In the genomic region with DNA sequence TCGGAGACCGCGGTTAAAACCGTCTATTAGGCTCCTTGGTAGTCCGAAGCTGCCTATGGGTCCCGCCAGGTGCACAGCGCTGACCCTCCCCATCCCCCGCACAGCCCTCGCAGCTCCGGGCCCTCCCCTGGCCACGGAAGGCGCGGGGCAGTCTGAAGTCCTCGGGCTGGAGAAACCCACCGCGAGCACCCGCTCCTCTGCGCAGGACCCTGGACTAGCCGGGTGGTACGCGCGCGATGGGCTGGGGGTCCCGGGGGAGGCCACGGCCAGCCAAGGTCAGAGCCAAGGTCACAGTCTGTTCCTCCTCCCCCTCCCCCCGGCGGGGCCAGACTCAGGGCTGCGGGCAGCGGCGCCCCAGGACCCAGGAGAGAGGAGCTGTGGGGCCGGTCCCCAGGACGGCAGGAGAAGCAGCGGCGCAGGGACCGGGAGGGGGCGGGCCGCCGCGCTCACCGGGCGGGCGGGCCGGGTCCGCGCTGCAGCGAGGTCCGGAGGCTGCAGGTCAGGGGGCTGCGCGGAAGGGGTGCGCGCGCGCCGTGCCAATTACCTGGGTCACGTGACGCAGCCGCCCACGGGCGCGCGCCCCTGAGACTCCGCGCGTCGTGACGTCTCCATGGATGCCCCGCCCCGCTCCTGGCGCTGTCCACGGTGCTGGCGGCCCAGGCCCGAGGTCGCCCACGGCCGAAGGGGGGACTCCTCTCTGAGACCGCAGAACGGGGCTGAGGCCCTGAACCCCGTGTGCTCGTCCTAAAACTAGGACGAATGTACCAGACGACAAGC, we compare ENCODE assay signal across 8 cellular contexts. TPM values are rescaled to one million over a fixed set of nuclear protein-coding genes. Genes with fewer than 3 reads are reported as not detected.
DNase-seq lines count a peak whose midpoint lies in the region; ATAC-seq, FAIRE-seq and TF ChIP-seq lines count a peak whose summit lies in the region.

A gene (minus strand): TSS at position 535 of the 777 bp plus-strand sequence. CDS start 3,731 bp downstream, outside the sequence.

- CTCF ChIA-PET in AG04450 (lab: Charles Lee): no interaction called here
- CTCF ChIA-PET in activated naive CD4-positive, alpha-beta T cell treated with anti-CD3 and anti-CD28 coated beads, Interleukin-2, amount 10 ng/mL, durations not matched to agents 7 days and 5 days (lab: Charles Lee): no interaction called here

- no peak within 1 kb of the TSS for H3K27ac ChIP-seq in AG04450 (ENCODE audit: low read depth, low read length)

- peak; percentile 96 for FAIRE-seq in urothelium cell line (lab: Jason Lieb, UNC)

- POLR2A ChIA-PET in AG04450 (lab: Yijun Ruan, JAX): no interaction called here

- peak within 1 kb of the TSS; percentile 46 for H3K4me3 Mint-ChIP-seq in activated naive CD4-positive, alpha-beta T cell treated with anti-CD3 and anti-CD28 coated beads, Interleukin-2, amount 10 ng/mL, durations not matched to agents 7 days and 5 days

- no peaks in the 10 kb centered on the region for H3K9me3 Mint-ChIP-seq in activated naive CD4-positive, alpha-beta T cell treated with anti-CD3 and anti-CD28 coated beads, Interleukin-2, amount 10 ng/mL, durations not matched to agents 7 days and 5 days

- no peak for DNase-seq in AG04450 (ENCODE audit: low read depth, low spot score)
- DNase-seq in GM13977 (ENCODE audit: low spot score): peak; percentile 88
- peak; percentile 87 for DNase-seq in NCI-H69 (lab: John Stamatoyannopoulos, UW)
- DNase-seq in activated naive CD4-positive, alpha-beta T cell treated with anti-CD3 and anti-CD28 coated beads, Interleukin-2, amount 10 ng/mL, durations not matched to agents 7 days and 5 days: peak; percentile 74
- DNase-seq in germinal center (ENCODE audit: low spot score): peak; percentile 68
- DNase-seq in omental fat pad (ENCODE audit: low spot score): no peak
- DNase-seq in urothelium cell line (ENCODE audit: low spot score): peak; percentile 93

- H3K4me1 Mint-ChIP-seq in activated naive CD4-positive, alpha-beta T cell treated with anti-CD3 and anti-CD28 coated beads, Interleukin-2, amount 10 ng/mL, durations not matched to agents 7 days and 5 days: peaks cover 5% of the 10 kb centered on the region

- in situ Hi-C loops in GM13977 (cut with MboI; ENCODE audit: low pct_unique_long_range_greater_than_20kb, low sequenced_read_pairs, unreplicated experiment): no loop called here

- TF ChIP-seq CTCF in AG04450 (IDR thresholded peaks at IDR 0.05; ENCODE audit: low read depth, low read length) (no peak), GM13977 (IDR thresholded peaks at IDR 0.05; ENCODE audit: extremely low read depth, insufficient read depth, missing control alignments) (no peak), omental fat pad (IDR thresholded peaks at IDR 0.05) (no peak)

- H3K9me3 ChIP-seq in AG04450 (ENCODE audit: control insufficient read depth, insufficient read depth, low read length): peaks cover 3% of the 10 kb centered on the region; the same call in 1 of the 2 replicates

- peaks cover 2% of the 10 kb centered on the region for H3K27me3 ChIP-seq in AG04450 (ENCODE audit: control insufficient read depth, insufficient read depth, low read length)

- H3K36me3 Mint-ChIP-seq in activated naive CD4-positive, alpha-beta T cell treated with anti-CD3 and anti-CD28 coated beads, Interleukin-2, amount 10 ng/mL, durations not matched to agents 7 days and 5 days: no peaks in the 10 kb centered on the region

- H3K4me3 ChIP-seq in AG04450 (ENCODE audit: low read depth, low read length): peak within 1 kb of the TSS; percentile 57

- no peak within 1 kb of the TSS for H3K27ac Mint-ChIP-seq in activated naive CD4-positive, alpha-beta T cell treated with anti-CD3 and anti-CD28 coated beads, Interleukin-2, amount 10 ng/mL, durations not matched to agents 7 days and 5 days

- peaks cover 36% of the 10 kb centered on the region for H3K27me3 Mint-ChIP-seq in activated naive CD4-positive, alpha-beta T cell treated with anti-CD3 and anti-CD28 coated beads, Interleukin-2, amount 10 ng/mL, durations not matched to agents 7 days and 5 days

- ATAC-seq in HG03103 (IDR thresholded peaks at IDR 0.05; ENCODE audit: low read depth, unreplicated experiment): peak; percentile 72
- peak; percentile 43 for ATAC-seq in omental fat pad (ENCODE audit: low FRiP score)

RNA-seq across cellular contexts. Expression of the gene that starts here (rescaled TPM):
- 0.19 and 0.20 TPM in 2 replicates for polyA plus RNA-seq in AG04450 (2011; rRNA removed)
- polyA minus RNA-seq in AG04450 (2011; rRNA and poly(A)+ RNA removed): 0.26 and 0.41 TPM in 2 replicates
- 1 to 10 TPM in 1 of 4 donors, under 1 TPM in 1, not detected in 2; 0.65 to 1.2 TPM for total RNA-seq in omental fat pad

Comparison
In these comparisons a context has a peak if more than half of its experiments do, and no peak if none do; other contexts are left out.
1. DNase-seq: peak in GM13977 (single experiment), NCI-H69 (single experiment), activated naive CD4-positive, alpha-beta T cell treated with anti-CD3 and anti-CD28 coated beads, Interleukin-2, amount 10 ng/mL, durations not matched to agents 7 days and 5 days (single experiment), germinal center (single experiment) and urothelium cell line (single experiment); none in AG04450 (single experiment) and omental fat pad (single experiment).